24 cellular contexts compared by ENCODE assay signal in the genomic region with DNA sequence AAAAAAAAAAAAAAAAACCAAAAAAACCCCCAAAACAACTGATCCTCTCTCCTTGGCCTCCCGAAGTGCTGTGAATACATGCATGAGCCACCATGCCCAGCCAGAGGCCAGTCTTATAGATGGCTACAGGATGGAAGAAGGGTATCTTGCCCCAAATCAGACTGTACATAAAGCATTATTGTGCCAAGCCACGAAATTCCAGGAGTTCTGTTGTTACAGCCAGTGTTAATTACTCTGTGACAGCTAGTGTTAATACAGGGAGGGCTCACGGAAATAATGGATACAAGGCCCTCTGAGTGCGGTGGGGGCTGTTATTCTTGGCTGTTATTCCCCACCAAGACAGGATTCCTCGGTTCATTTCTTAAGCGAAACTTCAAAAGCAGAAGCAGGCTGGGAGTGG. TPM values are rescaled to one million over a fixed set of nuclear protein-coding genes. Genes with fewer than 3 reads are reported as not detected.
DNase-seq lines count a peak whose midpoint lies in the region; ATAC-seq, FAIRE-seq and TF ChIP-seq lines count a peak whose summit lies in the region.
"Had no signal": no experiment of that assay in that cellular context is flagged by ENCODE, and none has a peak within 500 bp of the region (broad histone marks: within the 10 kb centered on the region; RNA-seq: fewer than 3 reads in every experiment).

No MANE protein-coding gene starts in this region.

- dilution Hi-C loops in endothelial cell of umbilical vein (cut with MboI; ENCODE audit: extremely low pct_ligation_motif_present, low sequenced_read_pairs) = no loop called here

- peaks cover 3% of the 10 kb centered on the region for H3K4me1 ChIP-seq in endothelial cell of umbilical vein (ENCODE audit: control insufficient read depth, extremely low read depth, insufficient read depth, low read length)
- no peaks in the 10 kb centered on the region for H3K4me1 ChIP-seq in naive thymus-derived CD4-positive, alpha-beta T cell (ENCODE audit: control insufficient read depth in 2 of 2, insufficient read depth in 2 of 2, low read length in 2 of 2)
- H3K4me1 ChIP-seq: BE2C had no signal

- no peak for TF ChIP-seq POLR2A in endothelial cell of umbilical vein (IDR thresholded peaks at IDR 0.05; ENCODE audit: low read depth, low read length)

- peaks cover 29% of the 10 kb centered on the region for H3K27me3 Mint-ChIP-seq in type B pancreatic cell
- H3K27me3 Mint-ChIP-seq in naive thymus-derived CD4-positive, alpha-beta T cell = peaks cover 21 to 40% (median 27%) of the 10 kb centered on the region in 5 donors

- peaks cover 0 to 6% of the 10 kb centered on the region in 2 experiments for H3K27me3 ChIP-seq in endothelial cell of umbilical vein (ENCODE audit: control insufficient read depth in 2 of 2, insufficient read depth in 2 of 2, low read length in 2 of 2)
- peaks cover 0 to 4% of the 10 kb centered on the region in 2 donors for H3K27me3 ChIP-seq in naive thymus-derived CD4-positive, alpha-beta T cell (ENCODE audit: control insufficient read depth in 2 of 2, insufficient read depth in 2 of 2, low read length in 2 of 2)
- H3K27me3 ChIP-seq: BE2C had no signal

- peaks cover 3% of the 10 kb centered on the region for H3K4me1 Mint-ChIP-seq in type B pancreatic cell (ENCODE audit: unreplicated experiment)
- H3K4me1 Mint-ChIP-seq in naive thymus-derived CD4-positive, alpha-beta T cell = peaks cover 0 to 12% (median 6%) of the 10 kb centered on the region in 7 donors

- CTCF ChIA-PET in endothelial cell of umbilical vein (lab: Charles Lee) = no interaction called here
- CTCF ChIA-PET in naive thymus-derived CD4-positive, alpha-beta T cell (lab: Charles Lee) = interaction anchor here (0.7 kb wide), 1 partner anchor 45 kb away, joined by 5 read pairs; no protein-coding TSS in a partner anchor

- H3K27ac ChIP-seq in endothelial cell of umbilical vein (ENCODE audit: insufficient read depth, low read depth, low read length) = no peak overlapping the region
- H3K27ac ChIP-seq in naive thymus-derived CD4-positive, alpha-beta T cell (ENCODE audit: low read depth, low read length) = no peak overlapping the region

- peak; percentile 8 for FAIRE-seq in endothelial cell of umbilical vein (lab: Jason Lieb, UNC)
- FAIRE-seq: A204.1, GM12878, HTR-8/SVneo, K562 had no signal

- intact Hi-C loops in endothelial cell of umbilical vein (cut with micrococcal nuclease) = no loop called here
- intact Hi-C loops in naive thymus-derived CD4-positive, alpha-beta T cell (cut with micrococcal nuclease) = no loop called here

- TF ChIP-seq CTCF in astrocyte of the cerebellum (IDR thresholded peaks at IDR 0.05; ENCODE audit: low read depth, low read length, missing control alignments) (no peak), endothelial cell of umbilical vein (IDR thresholded peaks at IDR 0.05; ENCODE audit: extremely low read depth in 1 of 2, insufficient read depth in 1 of 2, low read depth in 1 of 2, low read length in 2 of 2) (no peak), type B pancreatic cell (conservative IDR thresholded peaks at IDR 0.05) (no peak)

- no peak overlapping the region for H3K9ac ChIP-seq in endothelial cell of umbilical vein (replicated peaks; ENCODE audit: extremely low read depth, insufficient read depth, low read length)

- H3K36me3 Mint-ChIP-seq in type B pancreatic cell = no peaks in the 10 kb centered on the region
- no peaks in the 10 kb centered on the region for H3K36me3 Mint-ChIP-seq in naive thymus-derived CD4-positive, alpha-beta T cell

- H3K4me3 Mint-ChIP-seq in type B pancreatic cell = peak overlapping the region; percentile 28
- no peak overlapping the region for H3K4me3 Mint-ChIP-seq in naive thymus-derived CD4-positive, alpha-beta T cell
- H3K4me3 Mint-ChIP-seq: HFFc6 had no signal

- no peaks in the 10 kb centered on the region for H3K79me2 ChIP-seq in endothelial cell of umbilical vein (ENCODE audit: control insufficient read depth, insufficient read depth, low read length)

- no peak overlapping the region for H2AFZ ChIP-seq in endothelial cell of umbilical vein (ENCODE audit: low read depth, low read length)

- in situ Hi-C loops in astrocyte of the cerebellum (cut with HindIII; ENCODE audit: low sequenced_read_pairs) = no loop called here

- ATAC-seq in naive thymus-derived CD4-positive, alpha-beta T cell = no peak
- ATAC-seq in GM19452 (IDR thresholded peaks at IDR 0.05; ENCODE audit: unreplicated experiment) = no peak
- ATAC-seq: GM12878, HCT116, K562 had no signal

- no TSS peak for BruUV-seq in endothelial cell of umbilical vein (replicated peaks; lab: Mats Ljungman, UMichigan)

- H3K4me2 ChIP-seq in endothelial cell of umbilical vein (ENCODE audit: insufficient read depth, low read length) = no peak overlapping the region

- no peaks in the 10 kb centered on the region for H3K36me3 ChIP-seq in endothelial cell of umbilical vein (ENCODE audit: control insufficient read depth in 2 of 2, extremely low read depth in 1 of 2, insufficient read depth in 2 of 2, low read length in 2 of 2)
- H3K36me3 ChIP-seq in naive thymus-derived CD4-positive, alpha-beta T cell (ENCODE audit: control insufficient read depth in 2 of 3, insufficient read depth in 3 of 3, low read length in 3 of 3) = no peaks in the 10 kb centered on the region
- H3K36me3 ChIP-seq: BE2C had no signal

- no peaks in the 10 kb centered on the region for H3K9me1 ChIP-seq in endothelial cell of umbilical vein (replicated peaks; ENCODE audit: control insufficient read depth, extremely low read depth, insufficient read depth, low read length)

- peak; percentile 32 for DNase-seq in Daoy (ENCODE audit: low read depth)
- DNase-seq in astrocyte of the cerebellum (ENCODE audit: low read depth) = peak; percentile 4
- DNase-seq in endothelial cell of umbilical vein (ENCODE audit: low read depth, low spot score) = peak; percentile 18
- DNase-seq in type B pancreatic cell (ENCODE audit: extremely low spot score, unreplicated experiment) = no peak
- DNase-seq in naive thymus-derived CD4-positive, alpha-beta T cell = no peak
- no peak for DNase-seq in COLO668 (lab: John Stamatoyannopoulos, UW; ENCODE audit: unreplicated experiment)
- DNase-seq: ACHN; BE2C; C1 segment of cervical spinal cord; Calu3; CD4-positive, CD25-positive, alpha-beta regulatory T cell; DMS79 treated with DMSO at 0.1 percent for 48 hours; EL; GOT3; H7; HFFc6; IMR-90 had no signal

- POLR2A ChIA-PET in endothelial cell of umbilical vein (lab: Charles Lee) = no interaction called here
- POLR2A ChIA-PET in naive thymus-derived CD4-positive, alpha-beta T cell (lab: Charles Lee) = interaction anchor here (0.7 kb wide), 1 partner anchor 465 kb away, joined by 3 read pairs; no protein-coding TSS in a partner anchor

- no peaks in the 10 kb centered on the region for H3K9me3 ChIP-seq in endothelial cell of umbilical vein (replicated peaks; ENCODE audit: control insufficient read depth, insufficient read depth, low read length)
- no peaks in the 10 kb centered on the region for H3K9me3 ChIP-seq in naive thymus-derived CD4-positive, alpha-beta T cell (ENCODE audit: control insufficient read depth in 2 of 3, low read length in 3 of 3)
- H3K9me3 ChIP-seq: BE2C had no signal

- H3K4me3 ChIP-seq in astrocyte of the cerebellum (ENCODE audit: low read depth, low read length) = no peak overlapping the region
- H3K4me3 ChIP-seq in endothelial cell of umbilical vein (replicated peaks in 1 of 3; ENCODE audit: insufficient read depth in 1 of 3, low read depth in 1 of 3, low read length in 3 of 3) = no peak overlapping the region
- no peak overlapping the region for H3K4me3 ChIP-seq in naive thymus-derived CD4-positive, alpha-beta T cell (ENCODE audit: low read length)
- H3K4me3 ChIP-seq: GM12878, K562 had no signal

- H4K20me1 ChIP-seq in endothelial cell of umbilical vein (replicated peaks; ENCODE audit: control insufficient read depth, extremely low read depth, insufficient read depth, low read length) = no peaks in the 10 kb centered on the region

- H3K9me3 Mint-ChIP-seq in type B pancreatic cell = no peaks in the 10 kb centered on the region
- H3K9me3 Mint-ChIP-seq in naive thymus-derived CD4-positive, alpha-beta T cell = no peaks in the 10 kb centered on the region
- H3K9me3 Mint-ChIP-seq: HFFc6 had no signal

- H3K27ac Mint-ChIP-seq in type B pancreatic cell = no peak overlapping the region
- H3K27ac Mint-ChIP-seq in naive thymus-derived CD4-positive, alpha-beta T cell = no peak overlapping the region
- H3K27ac Mint-ChIP-seq: CD4-positive, CD25-positive, alpha-beta regulatory T cell; HFFc6 had no signal

RNA-seq across cellular contexts. Expression of a gene that starts 1.4 kb away (rescaled TPM):
- not detected in 2 replicates for total RNA-seq in Daoy (2014; rRNA removed; shearing (Covaris generic))
- total RNA-seq in endothelial cell of umbilical vein (not detected in 2 replicates), type B pancreatic cell (ENCODE audit: low replicate concordance) (not detected in 2 replicates)
- polyA plus RNA-seq in endothelial cell of umbilical vein = not detected in 2 replicates
- polyA plus RNA-seq in endothelial cell of umbilical vein (2011; cell fraction: cytosol; rRNA removed) = not detected in 2 replicates
- polyA plus RNA-seq in endothelial cell of umbilical vein (2011; cell fraction: nucleus; rRNA removed) = not detected in 2 replicates
- not detected in 2 replicates for polyA plus RNA-seq in endothelial cell of umbilical vein (2012)
- polyA minus RNA-seq in endothelial cell of umbilical vein = not detected in 2 replicates
- not detected for polyA minus RNA-seq in endothelial cell of umbilical vein (2011; cell fraction: cytosol; rRNA and poly(A)+ RNA removed)
- polyA minus RNA-seq in endothelial cell of umbilical vein (2011; cell fraction: nucleus; rRNA and poly(A)+ RNA removed) = not detected in 2 replicates
- total RNA-seq in naive thymus-derived CD4-positive, alpha-beta T cell = not detected
- polyA plus RNA-seq in naive thymus-derived CD4-positive, alpha-beta T cell = not detected
- total RNA-seq: Calu3; CD4-positive, CD25-positive, alpha-beta regulatory T cell; G401; HFFc6; IMR-90; K562 had no signal
- polyA plus RNA-seq: CD4-positive, CD25-positive, alpha-beta regulatory T cell; IMR-90; K562 had no signal

RNA-seq across cellular contexts. Expression of a gene that starts 5.8 kb away (rescaled TPM):
- total RNA-seq in Daoy (2014; rRNA removed; shearing (Covaris generic)) = not detected in 2 replicates
- total RNA-seq in endothelial cell of umbilical vein = not detected in 2 replicates
- polyA plus RNA-seq in endothelial cell of umbilical vein = not detected in 2 replicates
- polyA plus RNA-seq in endothelial cell of umbilical vein (2011; cell fraction: cytosol; rRNA removed) = not detected in 2 replicates
- not detected in 2 replicates for polyA plus RNA-seq in endothelial cell of umbilical vein (2011; cell fraction: nucleus; rRNA removed)
- not detected in 2 replicates for polyA plus RNA-seq in endothelial cell of umbilical vein (2012)
- not detected in 2 replicates for polyA minus RNA-seq in endothelial cell of umbilical vein
- not detected for polyA minus RNA-seq in endothelial cell of umbilical vein (2011; cell fraction: cytosol; rRNA and poly(A)+ RNA removed)
- polyA minus RNA-seq in endothelial cell of umbilical vein (2011; cell fraction: nucleus; rRNA and poly(A)+ RNA removed) = not detected in 2 replicates
- not detected in 2 replicates for total RNA-seq in type B pancreatic cell (ENCODE audit: low replicate concordance)
- not detected for total RNA-seq in naive thymus-derived CD4-positive, alpha-beta T cell
- not detected for polyA plus RNA-seq in naive thymus-derived CD4-positive, alpha-beta T cell
- total RNA-seq: Calu3; CD4-positive, CD25-positive, alpha-beta regulatory T cell; G401; GM12878; H7; HFFc6; IMR-90; K562 had no signal
- polyA plus RNA-seq: CD4-positive, CD25-positive, alpha-beta regulatory T cell; GM12878; IMR-90; K562 had no signal

RNA-seq across cellular contexts. Expression of a gene that starts 22.1 kb away (rescaled TPM):
- not detected in 2 replicates for total RNA-seq in Daoy (2014; rRNA removed; shearing (Covaris generic))
- total RNA-seq in endothelial cell of umbilical vein (not detected in 2 replicates), type B pancreatic cell (ENCODE audit: low replicate concordance) (1.8 TPM in 1 of 2 replicates, not detected in the other)
- polyA plus RNA-seq in endothelial cell of umbilical vein = not detected in 2 replicates
- polyA plus RNA-seq in endothelial cell of umbilical vein (2011; cell fraction: cytosol; rRNA removed) = not detected in 2 replicates
- not detected in 2 replicates for polyA plus RNA-seq in endothelial cell of umbilical vein (2011; cell fraction: nucleus; rRNA removed)
- polyA plus RNA-seq in endothelial cell of umbilical vein (2012) = not detected in 2 replicates
- polyA minus RNA-seq in endothelial cell of umbilical vein = not detected in 2 replicates
- not detected for polyA minus RNA-seq in endothelial cell of umbilical vein (2011; cell fraction: cytosol; rRNA and poly(A)+ RNA removed)
- not detected in 2 replicates for polyA minus RNA-seq in endothelial cell of umbilical vein (2011; cell fraction: nucleus; rRNA and poly(A)+ RNA removed)
- not detected for total RNA-seq in naive thymus-derived CD4-positive, alpha-beta T cell
- not detected for polyA plus RNA-seq in naive thymus-derived CD4-positive, alpha-beta T cell
- total RNA-seq: Calu3; CD4-positive, CD25-positive, alpha-beta regulatory T cell; G401; H7; HFFc6; IMR-90 had no signal
- polyA plus RNA-seq: CD4-positive, CD25-positive, alpha-beta regulatory T cell; GM12878; IMR-90; K562 had no signal

RNA-seq across cellular contexts. Expression of a gene that starts 30.1 kb away (rescaled TPM):
- total RNA-seq in Daoy (2014; rRNA removed; shearing (Covaris generic)) = not detected in 2 replicates
- total RNA-seq in endothelial cell of umbilical vein (not detected in 2 replicates), type B pancreatic cell (ENCODE audit: low replicate concordance) (not detected in 2 replicates)
- polyA plus RNA-seq in endothelial cell of umbilical vein = not detected in 2 replicates
- not detected in 2 replicates for polyA plus RNA-seq in endothelial cell of umbilical vein (2011; cell fraction: cytosol; rRNA removed)
- polyA plus RNA-seq in endothelial cell of umbilical vein (2011; cell fraction: nucleus; rRNA removed) = not detected in 2 replicates
- polyA plus RNA-seq in endothelial cell of umbilical vein (2012) = not detected in 2 replicates
- polyA minus RNA-seq in endothelial cell of umbilical vein = not detected in 2 replicates
- not detected for polyA minus RNA-seq in endothelial cell of umbilical vein (2011; cell fraction: cytosol; rRNA and poly(A)+ RNA removed)
- polyA minus RNA-seq in endothelial cell of umbilical vein (2011; cell fraction: nucleus; rRNA and poly(A)+ RNA removed) = not detected in 2 replicates
- not detected for total RNA-seq in naive thymus-derived CD4-positive, alpha-beta T cell
- not detected for polyA plus RNA-seq in naive thymus-derived CD4-positive, alpha-beta T cell
- total RNA-seq: CD4-positive, CD25-positive, alpha-beta regulatory T cell; G401; H7; HFFc6; IMR-90; K562 had no signal
- polyA plus RNA-seq: CD4-positive, CD25-positive, alpha-beta regulatory T cell; GM12878; IMR-90; K562 had no signal

RNA-seq across cellular contexts. Expression of a gene that starts 38.2 kb away (rescaled TPM):
- total RNA-seq in Daoy (2014; rRNA removed; shearing (Covaris generic)) = 0.51 TPM in 1 of 2 replicates, not detected in the other
- 0.90 and 0.91 TPM in 2 replicates for total RNA-seq in endothelial cell of umbilical vein
- polyA plus RNA-seq in endothelial cell of umbilical vein = 1.9 and 2.1 TPM in 2 replicates
- polyA plus RNA-seq in endothelial cell of umbilical vein (2011; cell fraction: cytosol; rRNA removed) = 0.59 and 0.68 TPM in 2 replicates
- polyA plus RNA-seq in endothelial cell of umbilical vein (2011; cell fraction: nucleus; rRNA removed) = 6.1 and 8.3 TPM in 2 replicates
- 0.72 and 0.91 TPM in 2 replicates for polyA plus RNA-seq in endothelial cell of umbilical vein (2012)
- polyA minus RNA-seq in endothelial cell of umbilical vein = 0.36 and 1.00 TPM in 2 replicates
- polyA minus RNA-seq in endothelial cell of umbilical vein (2011; cell fraction: cytosol; rRNA and poly(A)+ RNA removed) = not detected
- 1.1 TPM in 1 of 2 replicates, not detected in the other for polyA minus RNA-seq in endothelial cell of umbilical vein (2011; cell fraction: nucleus; rRNA and poly(A)+ RNA removed)
- total RNA-seq in type B pancreatic cell (ENCODE audit: low replicate concordance) = 0.26 and 1.8 TPM in 2 replicates
- total RNA-seq in naive thymus-derived CD4-positive, alpha-beta T cell = 1 to 10 TPM in 4 of 5 experiments, under 1 TPM in 1; 0.78 to 1.8 (median 1.4) TPM
- 1 to 10 TPM; 1.0 to 1.2 TPM for polyA plus RNA-seq in naive thymus-derived CD4-positive, alpha-beta T cell
- total RNA-seq: Calu3, G401 had no signal
- polyA plus RNA-seq: CD4-positive, CD25-positive, alpha-beta regulatory T cell had no signal

Comparison
In these comparisons a context has a peak if more than half of its experiments do, and no peak if none do; other contexts are left out.
1. DNase-seq: peak in Daoy (single experiment), astrocyte of the cerebellum (single experiment) and endothelial cell of umbilical vein (single experiment); none in type B pancreatic cell (single experiment), naive thymus-derived CD4-positive, alpha-beta T cell (0 of 9) and COLO668 (single experiment).